7 cellular contexts compared by ENCODE assay signal in the genomic region with DNA sequence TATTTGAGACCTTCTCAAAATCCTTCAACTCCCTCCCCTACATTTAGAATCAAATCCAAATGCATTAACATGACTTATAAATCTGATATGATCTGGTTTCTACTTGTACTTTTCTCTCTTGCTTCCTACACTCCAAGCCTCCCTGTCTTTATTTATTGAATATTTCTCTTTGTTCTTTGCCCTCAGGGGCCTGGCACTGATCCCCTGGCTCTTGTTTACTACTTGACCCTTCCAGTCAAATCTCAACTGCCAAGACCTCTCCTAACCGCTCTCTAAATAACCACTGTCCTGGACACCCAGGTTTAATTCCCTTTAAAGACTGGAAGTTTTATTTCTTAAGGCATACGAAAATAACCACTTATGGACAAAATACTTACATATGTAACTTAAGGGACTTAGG.
"Had no signal": no experiment of that assay in that cellular context is flagged by ENCODE, and none has a peak within 500 bp of the region (broad histone marks: within the 10 kb centered on the region; RNA-seq: fewer than 3 reads in every experiment).

No MANE protein-coding gene starts in this region.

- H3K36me3 Mint-ChIP-seq: IgD-negative memory B cell had no signal

- H3K9me3 ChIP-seq: HAP-1 had no signal

- DNase-seq: HFFc6, KBM-7 had no signal

- H3K4me3 ChIP-seq: GM23338, HAP-1 had no signal

- H3K36me3 ChIP-seq: HAP-1 had no signal

- H3K4me1 ChIP-seq: HAP-1 had no signal

- H3K9me3 Mint-ChIP-seq: GM23338 had no signal

- H3K4me1 Mint-ChIP-seq: IgD-negative memory B cell had no signal

- ATAC-seq: GM23338, HCT116, HepG2 had no signal

- H3K27ac Mint-ChIP-seq: GM23338, HFFc6, IgD-negative memory B cell had no signal

- H3K27me3 Mint-ChIP-seq: IgD-negative memory B cell had no signal

- H3K4me2 ChIP-seq: GM23338 had no signal

- H3K4me3 Mint-ChIP-seq: GM23338, HFFc6, IgD-negative memory B cell had no signal

- H2AFZ ChIP-seq: GM23338 had no signal
